Comparison of ENCODE assay signal across 1 cellular context in genomic region chr4:102169345-102169744, GRCh38.
TF ChIP-seq lines count a peak whose summit lies in the region.

No MANE protein-coding gene starts in this region.

TF ChIP-seq in K562, 482 proteins besides CTCF, POLR2A, EP300 and RAD21:
- TF ChIP-seq E2F8 (IDR thresholded peaks at IDR 0.05; ENCODE audit: low read depth, partially characterized antibody) (no peak), RFX1 (IDR thresholded peaks at IDR 0.05) (peak; percentile 47)
